1 cellular context compared by ENCODE assay signal in the genomic region with DNA sequence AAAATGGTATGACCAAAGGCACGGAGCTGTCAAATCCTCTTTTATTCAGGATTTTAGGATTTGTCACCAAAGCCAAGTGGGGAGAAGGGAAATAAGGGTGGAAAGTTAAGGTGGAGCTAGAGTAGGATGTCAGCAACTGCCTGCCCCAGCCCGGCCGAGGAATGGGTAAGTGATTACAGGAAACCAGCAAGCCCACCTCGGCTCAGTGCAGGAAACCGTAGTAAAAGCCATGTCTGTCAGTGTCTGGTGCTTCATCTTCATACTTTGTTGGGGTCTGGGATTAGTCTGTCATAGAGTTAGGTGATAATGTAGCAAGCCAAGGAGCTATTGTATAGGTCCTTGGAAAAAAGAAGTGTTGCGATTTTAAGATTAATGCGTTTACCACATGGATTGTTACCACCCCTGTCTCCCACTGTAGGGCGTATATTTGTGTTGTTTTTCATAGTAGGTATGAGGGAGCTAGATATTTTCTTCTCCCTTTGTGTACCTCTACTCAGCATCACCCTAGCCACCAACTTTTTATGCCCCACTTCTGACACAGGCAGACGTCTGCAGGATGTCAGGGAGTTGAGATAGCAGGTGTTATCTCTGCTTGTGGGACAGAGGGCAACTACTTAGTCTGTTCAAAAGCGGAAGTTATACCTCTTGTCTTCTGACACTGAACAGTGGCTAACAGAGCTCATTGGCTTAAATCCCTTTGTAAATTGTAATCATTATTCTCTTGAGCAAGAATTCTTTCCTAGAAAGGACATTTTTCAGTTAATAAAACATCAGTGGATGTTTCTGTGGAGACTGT.
TF ChIP-seq lines count a peak whose summit lies in the region.

No MANE protein-coding gene starts in this region.

TF ChIP-seq in K562, 482 proteins besides CTCF, POLR2A, EP300 and RAD21 (continued from another document and continues in another):
- TF ChIP-seq, protein P1, sequence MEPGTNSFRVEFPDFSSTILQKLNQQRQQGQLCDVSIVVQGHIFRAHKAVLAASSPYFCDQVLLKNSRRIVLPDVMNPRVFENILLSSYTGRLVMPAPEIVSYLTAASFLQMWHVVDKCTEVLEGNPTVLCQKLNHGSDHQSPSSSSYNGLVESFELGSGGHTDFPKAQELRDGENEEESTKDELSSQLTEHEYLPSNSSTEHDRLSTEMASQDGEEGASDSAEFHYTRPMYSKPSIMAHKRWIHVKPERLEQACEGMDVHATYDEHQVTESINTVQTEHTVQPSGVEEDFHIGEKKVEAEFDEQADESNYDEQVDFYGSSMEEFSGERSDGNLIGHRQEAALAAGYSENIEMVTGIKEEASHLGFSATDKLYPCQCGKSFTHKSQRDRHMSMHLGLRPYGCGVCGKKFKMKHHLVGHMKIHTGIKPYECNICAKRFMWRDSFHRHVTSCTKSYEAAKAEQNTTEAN (CRISPR knock-in tag; IDR thresholded peaks at IDR 0.05) = no peak
- TF ChIP-seq, protein P2, sequence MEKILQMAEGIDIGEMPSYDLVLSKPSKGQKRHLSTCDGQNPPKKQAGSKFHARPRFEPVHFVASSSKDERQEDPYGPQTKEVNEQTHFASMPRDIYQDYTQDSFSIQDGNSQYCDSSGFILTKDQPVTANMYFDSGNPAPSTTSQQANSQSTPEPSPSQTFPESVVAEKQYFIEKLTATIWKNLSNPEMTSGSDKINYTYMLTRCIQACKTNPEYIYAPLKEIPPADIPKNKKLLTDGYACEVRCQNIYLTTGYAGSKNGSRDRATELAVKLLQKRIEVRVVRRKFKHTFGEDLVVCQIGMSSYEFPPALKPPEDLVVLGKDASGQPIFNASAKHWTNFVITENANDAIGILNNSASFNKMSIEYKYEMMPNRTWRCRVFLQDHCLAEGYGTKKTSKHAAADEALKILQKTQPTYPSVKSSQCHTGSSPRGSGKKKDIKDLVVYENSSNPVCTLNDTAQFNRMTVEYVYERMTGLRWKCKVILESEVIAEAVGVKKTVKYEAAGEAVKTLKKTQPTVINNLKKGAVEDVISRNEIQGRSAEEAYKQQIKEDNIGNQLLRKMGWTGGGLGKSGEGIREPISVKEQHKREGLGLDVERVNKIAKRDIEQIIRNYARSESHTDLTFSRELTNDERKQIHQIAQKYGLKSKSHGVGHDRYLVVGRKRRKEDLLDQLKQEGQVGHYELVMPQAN (IDR thresholded peaks at IDR 0.05; ENCODE audit: borderline replicate concordance) = no peak
- no peak for TF ChIP-seq ZNF121 (CRISPR knock-in tag; conservative IDR thresholded peaks at IDR 0.05)
- TF ChIP-seq PCBP1 (IDR thresholded peaks at IDR 0.05; ENCODE audit: low read depth, low read length, poor library complexity, severe bottlenecking) = no peak
- TF ChIP-seq, protein P3, sequence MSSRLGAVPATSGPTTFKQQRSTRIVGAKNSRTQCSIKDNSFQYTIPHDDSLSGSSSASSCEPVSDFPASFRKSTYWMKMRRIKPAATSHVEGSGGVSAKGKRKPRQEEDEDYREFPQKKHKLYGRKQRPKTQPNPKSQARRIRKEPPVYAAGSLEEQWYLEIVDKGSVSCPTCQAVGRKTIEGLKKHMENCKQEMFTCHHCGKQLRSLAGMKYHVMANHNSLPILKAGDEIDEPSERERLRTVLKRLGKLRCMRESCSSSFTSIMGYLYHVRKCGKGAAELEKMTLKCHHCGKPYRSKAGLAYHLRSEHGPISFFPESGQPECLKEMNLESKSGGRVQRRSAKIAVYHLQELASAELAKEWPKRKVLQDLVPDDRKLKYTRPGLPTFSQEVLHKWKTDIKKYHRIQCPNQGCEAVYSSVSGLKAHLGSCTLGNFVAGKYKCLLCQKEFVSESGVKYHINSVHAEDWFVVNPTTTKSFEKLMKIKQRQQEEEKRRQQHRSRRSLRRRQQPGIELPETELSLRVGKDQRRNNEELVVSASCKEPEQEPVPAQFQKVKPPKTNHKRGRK (tag; IDR thresholded peaks at IDR 0.05) = no peak
- no peak for TF ChIP-seq ZNF57 (CRISPR knock-in tag; IDR thresholded peaks at IDR 0.05)
- no peak for TF ChIP-seq ZNF444 (CRISPR knock-in tag; IDR thresholded peaks at IDR 0.05)
- TF ChIP-seq ZKSCAN3 (CRISPR knock-in tag; IDR thresholded peaks at IDR 0.05) = no peak
- no peak for TF ChIP-seq THRAP3 (IDR thresholded peaks at IDR 0.05; ENCODE audit: borderline replicate concordance)
- TF ChIP-seq ZNF174 (CRISPR knock-in tag; IDR thresholded peaks at IDR 0.05) = no peak
- TF ChIP-seq TEAD4 (IDR thresholded peaks at IDR 0.05; ENCODE audit: low read length) = peak; percentile 75; the same call in 1 of the 2 replicates
- TF ChIP-seq TEAD4 (CRISPR knock-in tag; IDR thresholded peaks at IDR 0.05; ENCODE audit: borderline replicate concordance) = no peak
- no peak for TF ChIP-seq MYBL2 (IDR thresholded peaks at IDR 0.05; ENCODE audit: low read depth)
- no peak for TF ChIP-seq MYBL2 (CRISPR knock-in tag; IDR thresholded peaks at IDR 0.05; ENCODE audit: borderline replicate concordance)
- TF ChIP-seq ZEB2 (IDR thresholded peaks at IDR 0.05) = 0 out of 2 replicates have a peak, but pooled peaks have one; percentile 41
- TF ChIP-seq, protein P4, sequence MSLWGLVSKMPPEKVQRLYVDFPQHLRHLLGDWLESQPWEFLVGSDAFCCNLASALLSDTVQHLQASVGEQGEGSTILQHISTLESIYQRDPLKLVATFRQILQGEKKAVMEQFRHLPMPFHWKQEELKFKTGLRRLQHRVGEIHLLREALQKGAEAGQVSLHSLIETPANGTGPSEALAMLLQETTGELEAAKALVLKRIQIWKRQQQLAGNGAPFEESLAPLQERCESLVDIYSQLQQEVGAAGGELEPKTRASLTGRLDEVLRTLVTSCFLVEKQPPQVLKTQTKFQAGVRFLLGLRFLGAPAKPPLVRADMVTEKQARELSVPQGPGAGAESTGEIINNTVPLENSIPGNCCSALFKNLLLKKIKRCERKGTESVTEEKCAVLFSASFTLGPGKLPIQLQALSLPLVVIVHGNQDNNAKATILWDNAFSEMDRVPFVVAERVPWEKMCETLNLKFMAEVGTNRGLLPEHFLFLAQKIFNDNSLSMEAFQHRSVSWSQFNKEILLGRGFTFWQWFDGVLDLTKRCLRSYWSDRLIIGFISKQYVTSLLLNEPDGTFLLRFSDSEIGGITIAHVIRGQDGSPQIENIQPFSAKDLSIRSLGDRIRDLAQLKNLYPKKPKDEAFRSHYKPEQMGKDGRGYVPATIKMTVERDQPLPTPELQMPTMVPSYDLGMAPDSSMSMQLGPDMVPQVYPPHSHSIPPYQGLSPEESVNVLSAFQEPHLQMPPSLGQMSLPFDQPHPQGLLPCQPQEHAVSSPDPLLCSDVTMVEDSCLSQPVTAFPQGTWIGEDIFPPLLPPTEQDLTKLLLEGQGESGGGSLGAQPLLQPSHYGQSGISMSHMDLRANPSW (CRISPR knock-in tag; IDR thresholded peaks at IDR 0.05) = no peak
- TF ChIP-seq RFX5 (IDR thresholded peaks at IDR 0.05; ENCODE audit: low read depth, low read length) = no peak
- TF ChIP-seq CEBPB (tag; IDR thresholded peaks at IDR 0.05) = no peak
- TF ChIP-seq, protein P5, sequence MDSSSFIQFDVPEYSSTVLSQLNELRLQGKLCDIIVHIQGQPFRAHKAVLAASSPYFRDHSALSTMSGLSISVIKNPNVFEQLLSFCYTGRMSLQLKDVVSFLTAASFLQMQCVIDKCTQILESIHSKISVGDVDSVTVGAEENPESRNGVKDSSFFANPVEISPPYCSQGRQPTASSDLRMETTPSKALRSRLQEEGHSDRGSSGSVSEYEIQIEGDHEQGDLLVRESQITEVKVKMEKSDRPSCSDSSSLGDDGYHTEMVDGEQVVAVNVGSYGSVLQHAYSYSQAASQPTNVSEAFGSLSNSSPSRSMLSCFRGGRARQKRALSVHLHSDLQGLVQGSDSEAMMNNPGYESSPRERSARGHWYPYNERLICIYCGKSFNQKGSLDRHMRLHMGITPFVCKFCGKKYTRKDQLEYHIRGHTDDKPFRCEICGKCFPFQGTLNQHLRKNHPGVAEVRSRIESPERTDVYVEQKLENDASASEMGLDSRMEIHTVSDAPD (CRISPR knock-in tag; IDR thresholded peaks at IDR 0.05) = no peak
- TF ChIP-seq ZNF239 (CRISPR knock-in tag; IDR thresholded peaks at IDR 0.05) = no peak
- TF ChIP-seq CBX3 (IDR thresholded peaks at IDR 0.05; ENCODE audit: borderline replicate concordance in 1 of 2, low read length in 2 of 2) = no peak
- peak; percentile 51; the same call in 1 of the 2 replicates for TF ChIP-seq ARID1B (IDR thresholded peaks at IDR 0.05)
- TF ChIP-seq, protein P6, sequence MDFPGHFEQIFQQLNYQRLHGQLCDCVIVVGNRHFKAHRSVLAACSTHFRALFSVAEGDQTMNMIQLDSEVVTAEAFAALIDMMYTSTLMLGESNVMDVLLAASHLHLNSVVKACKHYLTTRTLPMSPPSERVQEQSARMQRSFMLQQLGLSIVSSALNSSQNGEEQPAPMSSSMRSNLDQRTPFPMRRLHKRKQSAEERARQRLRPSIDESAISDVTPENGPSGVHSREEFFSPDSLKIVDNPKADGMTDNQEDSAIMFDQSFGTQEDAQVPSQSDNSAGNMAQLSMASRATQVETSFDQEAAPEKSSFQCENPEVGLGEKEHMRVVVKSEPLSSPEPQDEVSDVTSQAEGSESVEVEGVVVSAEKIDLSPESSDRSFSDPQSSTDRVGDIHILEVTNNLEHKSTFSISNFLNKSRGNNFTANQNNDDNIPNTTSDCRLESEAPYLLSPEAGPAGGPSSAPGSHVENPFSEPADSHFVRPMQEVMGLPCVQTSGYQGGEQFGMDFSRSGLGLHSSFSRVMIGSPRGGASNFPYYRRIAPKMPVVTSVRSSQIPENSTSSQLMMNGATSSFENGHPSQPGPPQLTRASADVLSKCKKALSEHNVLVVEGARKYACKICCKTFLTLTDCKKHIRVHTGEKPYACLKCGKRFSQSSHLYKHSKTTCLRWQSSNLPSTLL (IDR thresholded peaks at IDR 0.05) = no peak
- no peak for TF ChIP-seq BCL6 (CRISPR knock-in tag; IDR thresholded peaks at IDR 0.05)
- no peak for TF ChIP-seq MAFG (tag; conservative IDR thresholded peaks at IDR 0.05)
- TF ChIP-seq, protein P7, sequence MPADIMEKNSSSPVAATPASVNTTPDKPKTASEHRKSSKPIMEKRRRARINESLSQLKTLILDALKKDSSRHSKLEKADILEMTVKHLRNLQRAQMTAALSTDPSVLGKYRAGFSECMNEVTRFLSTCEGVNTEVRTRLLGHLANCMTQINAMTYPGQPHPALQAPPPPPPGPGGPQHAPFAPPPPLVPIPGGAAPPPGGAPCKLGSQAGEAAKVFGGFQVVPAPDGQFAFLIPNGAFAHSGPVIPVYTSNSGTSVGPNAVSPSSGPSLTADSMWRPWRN (IDR thresholded peaks at IDR 0.05; ENCODE audit: low read depth) = peak; percentile 56; the same call in 1 of the 2 replicates
- TF ChIP-seq, protein P8, sequence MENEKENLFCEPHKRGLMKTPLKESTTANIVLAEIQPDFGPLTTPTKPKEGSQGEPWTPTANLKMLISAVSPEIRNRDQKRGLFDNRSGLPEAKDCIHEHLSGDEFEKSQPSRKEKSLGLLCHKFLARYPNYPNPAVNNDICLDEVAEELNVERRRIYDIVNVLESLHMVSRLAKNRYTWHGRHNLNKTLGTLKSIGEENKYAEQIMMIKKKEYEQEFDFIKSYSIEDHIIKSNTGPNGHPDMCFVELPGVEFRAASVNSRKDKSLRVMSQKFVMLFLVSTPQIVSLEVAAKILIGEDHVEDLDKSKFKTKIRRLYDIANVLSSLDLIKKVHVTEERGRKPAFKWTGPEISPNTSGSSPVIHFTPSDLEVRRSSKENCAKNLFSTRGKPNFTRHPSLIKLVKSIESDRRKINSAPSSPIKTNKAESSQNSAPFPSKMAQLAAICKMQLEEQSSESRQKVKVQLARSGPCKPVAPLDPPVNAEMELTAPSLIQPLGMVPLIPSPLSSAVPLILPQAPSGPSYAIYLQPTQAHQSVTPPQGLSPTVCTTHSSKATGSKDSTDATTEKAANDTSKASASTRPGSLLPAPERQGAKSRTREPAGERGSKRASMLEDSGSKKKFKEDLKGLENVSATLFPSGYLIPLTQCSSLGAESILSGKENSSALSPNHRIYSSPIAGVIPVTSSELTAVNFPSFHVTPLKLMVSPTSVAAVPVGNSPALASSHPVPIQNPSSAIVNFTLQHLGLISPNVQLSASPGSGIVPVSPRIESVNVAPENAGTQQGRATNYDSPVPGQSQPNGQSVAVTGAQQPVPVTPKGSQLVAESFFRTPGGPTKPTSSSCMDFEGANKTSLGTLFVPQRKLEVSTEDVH (IDR thresholded peaks at IDR 0.05; ENCODE audit: low read depth, partially characterized antibody) = no peak
- peak; percentile 45; the same call in 1 of the 2 replicates for TF ChIP-seq PML (IDR thresholded peaks at IDR 0.05; ENCODE audit: low read length)
- peak; percentile 88 for TF ChIP-seq SMAD4 (CRISPR knock-in tag; conservative IDR thresholded peaks at IDR 0.05)
- TF ChIP-seq ZNF436 (CRISPR knock-in tag; IDR thresholded peaks at IDR 0.05) = no peak
- no peak for TF ChIP-seq GTF2E2 (tag; IDR thresholded peaks at IDR 0.05)
- no peak for TF ChIP-seq GABPB1 (CRISPR knock-in tag; IDR thresholded peaks at IDR 0.05)
- TF ChIP-seq, protein P9, sequence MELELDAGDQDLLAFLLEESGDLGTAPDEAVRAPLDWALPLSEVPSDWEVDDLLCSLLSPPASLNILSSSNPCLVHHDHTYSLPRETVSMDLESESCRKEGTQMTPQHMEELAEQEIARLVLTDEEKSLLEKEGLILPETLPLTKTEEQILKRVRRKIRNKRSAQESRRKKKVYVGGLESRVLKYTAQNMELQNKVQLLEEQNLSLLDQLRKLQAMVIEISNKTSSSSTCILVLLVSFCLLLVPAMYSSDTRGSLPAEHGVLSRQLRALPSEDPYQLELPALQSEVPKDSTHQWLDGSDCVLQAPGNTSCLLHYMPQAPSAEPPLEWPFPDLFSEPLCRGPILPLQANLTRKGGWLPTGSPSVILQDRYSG (tag; conservative IDR thresholded peaks at IDR 0.05; ENCODE audit: low read depth) = no peak
- TF ChIP-seq, protein P10, sequence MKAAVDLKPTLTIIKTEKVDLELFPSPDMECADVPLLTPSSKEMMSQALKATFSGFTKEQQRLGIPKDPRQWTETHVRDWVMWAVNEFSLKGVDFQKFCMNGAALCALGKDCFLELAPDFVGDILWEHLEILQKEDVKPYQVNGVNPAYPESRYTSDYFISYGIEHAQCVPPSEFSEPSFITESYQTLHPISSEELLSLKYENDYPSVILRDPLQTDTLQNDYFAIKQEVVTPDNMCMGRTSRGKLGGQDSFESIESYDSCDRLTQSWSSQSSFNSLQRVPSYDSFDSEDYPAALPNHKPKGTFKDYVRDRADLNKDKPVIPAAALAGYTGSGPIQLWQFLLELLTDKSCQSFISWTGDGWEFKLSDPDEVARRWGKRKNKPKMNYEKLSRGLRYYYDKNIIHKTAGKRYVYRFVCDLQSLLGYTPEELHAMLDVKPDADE (conservative IDR thresholded peaks at IDR 0.05; ENCODE audit: control insufficient read depth, low read depth, low read length) = no peak
- no peak for TF ChIP-seq ZKSCAN8 (CRISPR knock-in tag; IDR thresholded peaks at IDR 0.05)
- TF ChIP-seq RBM17 (IDR thresholded peaks at IDR 0.05; ENCODE audit: borderline replicate concordance, low read depth, low read length) = no peak
- TF ChIP-seq ESRRB (CRISPR knock-in tag; IDR thresholded peaks at IDR 0.05; ENCODE audit: borderline replicate concordance) = no peak
- no peak for TF ChIP-seq MXI1 (IDR thresholded peaks at IDR 0.05; ENCODE audit: low read depth, low read length)
- TF ChIP-seq, protein P11, sequence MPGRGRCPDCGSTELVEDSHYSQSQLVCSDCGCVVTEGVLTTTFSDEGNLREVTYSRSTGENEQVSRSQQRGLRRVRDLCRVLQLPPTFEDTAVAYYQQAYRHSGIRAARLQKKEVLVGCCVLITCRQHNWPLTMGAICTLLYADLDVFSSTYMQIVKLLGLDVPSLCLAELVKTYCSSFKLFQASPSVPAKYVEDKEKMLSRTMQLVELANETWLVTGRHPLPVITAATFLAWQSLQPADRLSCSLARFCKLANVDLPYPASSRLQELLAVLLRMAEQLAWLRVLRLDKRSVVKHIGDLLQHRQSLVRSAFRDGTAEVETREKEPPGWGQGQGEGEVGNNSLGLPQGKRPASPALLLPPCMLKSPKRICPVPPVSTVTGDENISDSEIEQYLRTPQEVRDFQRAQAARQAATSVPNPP (IDR thresholded peaks at IDR 0.05; ENCODE audit: borderline replicate concordance, insufficient read depth, insufficient read length) = no peak
- TF ChIP-seq ARID2 (IDR thresholded peaks at IDR 0.05) = no peak
- no peak for TF ChIP-seq DNMT1 (IDR thresholded peaks at IDR 0.05)
